8 cellular contexts compared by ENCODE assay signal in the genomic region with DNA sequence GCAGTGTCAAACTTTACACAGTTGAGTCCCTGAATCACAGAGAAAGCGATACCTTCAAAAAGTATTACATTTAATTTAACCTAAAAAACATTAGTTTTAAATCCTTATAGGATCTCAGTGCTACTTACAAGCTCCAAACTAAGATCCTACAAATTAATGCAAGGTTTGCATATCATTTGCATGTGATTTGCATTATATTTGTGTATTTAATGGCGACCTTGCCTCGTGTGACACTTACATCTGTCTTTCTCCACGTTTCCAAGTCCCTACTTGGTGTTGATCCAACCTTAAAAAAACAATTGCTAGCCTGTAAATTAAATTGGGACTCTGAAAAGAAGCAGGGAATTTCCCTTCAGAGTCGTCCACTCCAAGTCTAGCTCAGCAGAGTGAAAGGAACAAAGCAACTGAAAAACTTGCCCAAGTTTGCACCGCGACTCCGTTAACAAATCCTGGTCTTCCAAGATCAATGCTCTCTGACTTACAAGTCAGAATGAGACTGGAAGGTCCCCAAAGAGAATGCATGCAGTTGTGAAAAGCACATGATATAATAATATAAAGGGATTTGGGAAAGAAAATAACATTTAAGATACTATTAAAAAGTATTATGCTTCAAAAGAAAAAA. TPM values are rescaled to one million over a fixed set of nuclear protein-coding genes. Genes with fewer than 3 reads are reported as not detected.
DNase-seq lines count a peak whose midpoint lies in the region; ATAC-seq and TF ChIP-seq lines count a peak whose summit lies in the region.

No MANE protein-coding gene starts in this region.

- H3K4me1 ChIP-seq in ectodermal cell (ENCODE audit: control insufficient read depth, insufficient read depth, low read length) (peaks cover 6% of the 10 kb centered on the region), neuron (ENCODE audit: insufficient read depth, low read length) (peaks cover 18% of the 10 kb centered on the region)

- no peaks in the 10 kb centered on the region for H3K27me3 Mint-ChIP-seq in CD4-positive, alpha-beta T cell

- no peaks in the 10 kb centered on the region for H3K27me3 ChIP-seq in CD4-positive, alpha-beta T cell (ENCODE audit: control insufficient read depth, insufficient read depth, low read length)
- peaks cover 4% of the 10 kb centered on the region for H3K27me3 ChIP-seq in ectodermal cell (ENCODE audit: control insufficient read depth, insufficient read depth, low read length, poor library complexity, severe bottlenecking)
- peaks cover 7% of the 10 kb centered on the region for H3K27me3 ChIP-seq in neuron (ENCODE audit: insufficient read depth, low read length)

- no peak for ATAC-seq in CD4-positive, alpha-beta T cell (ENCODE audit: poor library complexity)
- ATAC-seq in HG03378 (IDR thresholded peaks at IDR 0.05; ENCODE audit: unreplicated experiment) (no peak), GM18909 (IDR thresholded peaks at IDR 0.05; ENCODE audit: poor library complexity, unreplicated experiment) (no peak), GM18858 (IDR thresholded peaks at IDR 0.05; ENCODE audit: unreplicated experiment) (no peak), GM21619 (IDR thresholded peaks at IDR 0.05; ENCODE audit: unreplicated experiment) (no peak)

- no peak overlapping the region for H3K27ac ChIP-seq in CD4-positive, alpha-beta T cell (ENCODE audit: low read depth, low read length)
- no peak overlapping the region for H3K27ac ChIP-seq in ectodermal cell (ENCODE audit: insufficient read depth, low read depth, low read length, poor library complexity, severe bottlenecking)

- CTCF ChIA-PET in CD4-positive, alpha-beta T cell (lab: Charles Lee) = interaction anchor here (0.8 to 8.3 kb wide), 6 partner anchors 12 to 195 kb away, joined by 3 to 67 read pairs (median 12); partner anchors contain the start of gene SLC35B1

- H3K27ac Mint-ChIP-seq in CD4-positive, alpha-beta T cell = peak overlapping the region; percentile 76

- H2AFZ ChIP-seq in neuron (ENCODE audit: low read depth, low read length) = peak overlapping the region; percentile 48

- WGBS in ectodermal cell, 2 experiments = 46% methylated on average over 8 of the region's 8 CpGs

- peak overlapping the region; percentile 90 for H3K4me3 Mint-ChIP-seq in CD4-positive, alpha-beta T cell

- H3K36me3 Mint-ChIP-seq in CD4-positive, alpha-beta T cell (ENCODE audit: low read depth) = peaks cover 18% of the 10 kb centered on the region

- no peak for TF ChIP-seq CTCF in CD4-positive, alpha-beta T cell (IDR thresholded peaks at IDR 0.05)

- DNase-seq in CD4-positive, alpha-beta T cell = no peak
- peak; percentile 50 for DNase-seq in NCI-H1048 (lab: John Stamatoyannopoulos, UW)

- H3K9me3 Mint-ChIP-seq in CD4-positive, alpha-beta T cell = no peaks in the 10 kb centered on the region

- H3K4me3 ChIP-seq in ectodermal cell (ENCODE audit: insufficient read depth, low read depth, low read length) (peak overlapping the region; percentile 9), neuron (ENCODE audit: low read length) (peak overlapping the region; percentile 92)

- H3K36me3 ChIP-seq in ectodermal cell (ENCODE audit: control insufficient read depth, insufficient read depth, low read length) (no peaks in the 10 kb centered on the region), neuron (ENCODE audit: insufficient read depth, low read length) (no peaks in the 10 kb centered on the region)

- peaks cover 46% of the 10 kb centered on the region for H3K4me1 Mint-ChIP-seq in CD4-positive, alpha-beta T cell (ENCODE audit: low read depth)

- POLR2A ChIA-PET in CD4-positive, alpha-beta T cell (lab: Charles Lee) = interaction anchor here (0.6 to 9.5 kb wide), 31 partner anchors 8 to 1717 kb away, joined by 3 to 253 read pairs (median 5); partner anchors contain the start of genes KAT7, NFE2L1, PHB1 and SLC35B1

- H3K9me3 ChIP-seq in CD4-positive, alpha-beta T cell (ENCODE audit: control insufficient read depth, low read length) = no peaks in the 10 kb centered on the region
- H3K9me3 ChIP-seq in ectodermal cell (ENCODE audit: control insufficient read depth, low read length) (no peaks in the 10 kb centered on the region), neuron (ENCODE audit: low read length) (no peaks in the 10 kb centered on the region)

- intact Hi-C loops in CD4-positive, alpha-beta T cell (cut with DNase I, micrococcal nuclease) = loop anchor here (1.0 to 5.0 kb wide), 4 partner anchors 24 to 56 kb away; partner anchors contain the start of gene KAT7 (in 2 of the 2)

RNA-seq across cellular contexts. Expression of gene FAM117A, which starts 0.7 kb away (rescaled TPM):
- 10 to 100 TPM; 23.2 to 26.5 TPM for total RNA-seq in CD4-positive, alpha-beta T cell
- polyA plus RNA-seq in ectodermal cell (2013, experiment 1 of 4) = 51.0 TPM
- 57.9 TPM for polyA plus RNA-seq in ectodermal cell (2013, experiment 2 of 4)
- polyA plus RNA-seq in ectodermal cell (2013, experiment 3 of 4) = 51.5 TPM
- 62.6 TPM for polyA plus RNA-seq in ectodermal cell (2013, experiment 4 of 4)

RNA-seq across cellular contexts. Expression of gene KAT7, which starts 23.8 kb away (rescaled TPM):
- total RNA-seq in CD4-positive, alpha-beta T cell = 100 to 1,000 TPM; 178 to 187 TPM
- 89.7 TPM for polyA plus RNA-seq in ectodermal cell (2013, experiment 1 of 4)
- polyA plus RNA-seq in ectodermal cell (2013, experiment 2 of 4) = 98.7 TPM
- polyA plus RNA-seq in ectodermal cell (2013, experiment 3 of 4) = 70.1 TPM
- polyA plus RNA-seq in ectodermal cell (2013, experiment 4 of 4) = 84.3 TPM

RNA-seq across cellular contexts. Expression of gene SLC35B1, which starts 56.9 kb away (rescaled TPM):
- total RNA-seq in CD4-positive, alpha-beta T cell = 10 to 100 TPM; 44.0 to 46.8 TPM
- polyA plus RNA-seq in ectodermal cell (2013, experiment 1 of 4) = 65.7 TPM
- 70.4 TPM for polyA plus RNA-seq in ectodermal cell (2013, experiment 2 of 4)
- polyA plus RNA-seq in ectodermal cell (2013, experiment 3 of 4) = 56.3 TPM
- 65.6 TPM for polyA plus RNA-seq in ectodermal cell (2013, experiment 4 of 4)
